Comparison of ENCODE assay signal across 1 cellular context in the genomic region with DNA sequence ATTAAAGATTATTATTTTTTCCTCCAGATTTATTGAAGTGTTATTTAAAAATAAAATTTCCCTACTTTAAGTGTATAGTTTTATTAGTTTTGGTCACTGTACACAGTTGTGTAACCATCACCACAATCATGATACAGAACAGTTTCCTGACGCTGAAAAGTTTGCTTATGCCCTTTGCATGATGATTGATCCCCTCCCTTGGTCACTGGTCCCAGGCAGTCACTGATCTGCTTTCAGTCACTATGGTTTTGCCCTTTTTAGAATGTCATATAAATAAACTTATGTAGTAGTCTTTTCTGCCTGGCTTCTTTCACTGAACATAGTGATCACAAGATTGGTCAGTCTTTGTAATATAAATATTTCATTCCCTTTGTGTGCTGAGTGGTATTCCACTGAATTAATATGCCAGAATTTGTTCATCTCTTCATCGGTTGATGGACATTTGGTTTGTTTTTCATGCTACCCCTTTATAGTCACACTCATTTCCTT.
TF ChIP-seq lines count a peak whose summit lies in the region.

No MANE protein-coding gene starts in this region.

TF ChIP-seq in WTC11, 78 proteins besides CTCF, POLR2A, EP300 and RAD21:
- TF ChIP-seq FOXK1 (CRISPR knock-in tag; IDR thresholded peaks at IDR 0.05) (no peak), TP53 (CRISPR knock-in tag; IDR thresholded peaks at IDR 0.05) (no peak), SP1 (CRISPR knock-in tag; conservative IDR thresholded peaks at IDR 0.05) (no peak), ZNF532 (CRISPR knock-in tag; IDR thresholded peaks at IDR 0.05; ENCODE audit: borderline replicate concordance) (no peak), ZNF423 (CRISPR knock-in tag; IDR thresholded peaks at IDR 0.05) (no peak), ZNF281 (CRISPR knock-in tag; IDR thresholded peaks at IDR 0.05) (no peak), KAT7 (CRISPR knock-in tag; IDR thresholded peaks at IDR 0.05; ENCODE audit: borderline replicate concordance) (no peak)
